ENCODE assay signal across 10 cellular contexts in genomic region chr3:141529256-141530132, GRCh38. TPM values are rescaled to one million over a fixed set of nuclear protein-coding genes. Genes with fewer than 3 reads are reported as not detected.
A peak's percentile ranks its signal among the peaks of the same experiment; 100 is the strongest.
DNase-seq lines count a peak whose midpoint lies in the region; ATAC-seq and TF ChIP-seq lines count a peak whose summit lies in the region.
"Had no signal": no experiment of that assay in that cellular context is flagged by ENCODE, and none has a peak within 500 bp of the region (broad histone marks: within the 10 kb centered on the region; RNA-seq: fewer than 3 reads in every experiment).

No MANE protein-coding gene starts in this region.

- H3K4me3 Mint-ChIP-seq in activated naive CD4-positive, alpha-beta T cell treated with anti-CD3 and anti-CD28 coated beads, Interleukin-2, amount 10 ng/mL, durations not matched to agents 7 days and 5 days = no peak overlapping the region
- H3K4me3 Mint-ChIP-seq in activated naive CD8-positive, alpha-beta T cell treated with anti-CD3 and anti-CD28 coated beads, Interleukin-2, amount 10 ng/mL, durations not matched to agents 7 days and 5 days = peak overlapping the region; percentile 26
- H3K4me3 Mint-ChIP-seq in memory B cell = no peak overlapping the region

- peak overlapping the region; percentile 85 for H3K27ac Mint-ChIP-seq in activated naive CD4-positive, alpha-beta T cell treated with anti-CD3 and anti-CD28 coated beads, Interleukin-2, amount 10 ng/mL, durations not matched to agents 7 days and 5 days
- peak overlapping the region; percentile 39 for H3K27ac Mint-ChIP-seq in activated naive CD8-positive, alpha-beta T cell treated with anti-CD3 and anti-CD28 coated beads, Interleukin-2, amount 10 ng/mL, durations not matched to agents 7 days and 5 days
- H3K27ac Mint-ChIP-seq in memory B cell = peak overlapping the region; percentile 55

- H3K27me3 ChIP-seq in upper lobe of left lung = no peaks in the 10 kb centered on the region

- H3K36me3 ChIP-seq in upper lobe of left lung = peaks cover 0 to 2% (median 0%) of the 10 kb centered on the region in 4 donors
- H3K36me3 ChIP-seq: prostate gland had no signal

- H3K27me3 Mint-ChIP-seq in activated naive CD4-positive, alpha-beta T cell treated with anti-CD3 and anti-CD28 coated beads, Interleukin-2, amount 10 ng/mL, durations not matched to agents 7 days and 5 days = no peaks in the 10 kb centered on the region
- no peaks in the 10 kb centered on the region for H3K27me3 Mint-ChIP-seq in activated naive CD8-positive, alpha-beta T cell treated with anti-CD3 and anti-CD28 coated beads, Interleukin-2, amount 10 ng/mL, durations not matched to agents 7 days and 5 days
- H3K27me3 Mint-ChIP-seq in memory B cell = no peaks in the 10 kb centered on the region

- 64 to 93% methylated on average over 1 of the region's 1 CpG for WGBS in upper lobe of left lung, 2 donors

- H3K4me3 ChIP-seq in upper lobe of left lung = no peak overlapping the region
- H3K4me3 ChIP-seq: prostate gland had no signal

- no peak for TF ChIP-seq EP300 in upper lobe of left lung (IDR thresholded peaks at IDR 0.05)

- no peaks in the 10 kb centered on the region for H3K9me3 ChIP-seq in upper lobe of left lung
- H3K9me3 ChIP-seq: prostate gland had no signal

- ATAC-seq in activated naive CD8-positive, alpha-beta T cell treated with anti-CD3 and anti-CD28 coated beads, Interleukin-2, amount 10 ng/mL, durations not matched to agents 7 days and 5 days (ENCODE audit: low read depth) = no peak
- no peak for ATAC-seq in memory B cell (ENCODE audit: low read depth)
- ATAC-seq in upper lobe of left lung (ENCODE audit: low FRiP score in 2 of 2) = no peak
- ATAC-seq in GM21528 (IDR thresholded peaks at IDR 0.05; ENCODE audit: low FRiP score, unreplicated experiment) = no peak

- H3K27ac ChIP-seq in upper lobe of left lung = peak overlapping the region in 3 of 4 donors; percentile 32 to 60 (median 57)
- H3K27ac ChIP-seq: prostate gland had no signal

- POLR2A ChIA-PET in activated naive CD8-positive, alpha-beta T cell treated with anti-CD3 and anti-CD28 coated beads, Interleukin-2, amount 10 ng/mL, durations not matched to agents 7 days and 5 days (lab: Charles Lee) = no interaction called here

- TF ChIP-seq CTCF in upper lobe of left lung (IDR thresholded peaks at IDR 0.05) = no peak

- peaks cover 56% of the 10 kb centered on the region for H3K4me1 Mint-ChIP-seq in activated naive CD4-positive, alpha-beta T cell treated with anti-CD3 and anti-CD28 coated beads, Interleukin-2, amount 10 ng/mL, durations not matched to agents 7 days and 5 days
- H3K4me1 Mint-ChIP-seq in activated naive CD8-positive, alpha-beta T cell treated with anti-CD3 and anti-CD28 coated beads, Interleukin-2, amount 10 ng/mL, durations not matched to agents 7 days and 5 days = peaks cover 28% of the 10 kb centered on the region
- peaks cover 29% of the 10 kb centered on the region for H3K4me1 Mint-ChIP-seq in memory B cell

- no peaks in the 10 kb centered on the region for H3K9me3 Mint-ChIP-seq in activated naive CD4-positive, alpha-beta T cell treated with anti-CD3 and anti-CD28 coated beads, Interleukin-2, amount 10 ng/mL, durations not matched to agents 7 days and 5 days
- H3K9me3 Mint-ChIP-seq in activated naive CD8-positive, alpha-beta T cell treated with anti-CD3 and anti-CD28 coated beads, Interleukin-2, amount 10 ng/mL, durations not matched to agents 7 days and 5 days = no peaks in the 10 kb centered on the region
- no peaks in the 10 kb centered on the region for H3K9me3 Mint-ChIP-seq in memory B cell

- no peak for TF ChIP-seq POLR2A in upper lobe of left lung (IDR thresholded peaks at IDR 0.05)

- H3K36me3 Mint-ChIP-seq in activated naive CD4-positive, alpha-beta T cell treated with anti-CD3 and anti-CD28 coated beads, Interleukin-2, amount 10 ng/mL, durations not matched to agents 7 days and 5 days = peaks cover 53% of the 10 kb centered on the region
- H3K36me3 Mint-ChIP-seq in activated naive CD8-positive, alpha-beta T cell treated with anti-CD3 and anti-CD28 coated beads, Interleukin-2, amount 10 ng/mL, durations not matched to agents 7 days and 5 days = peaks cover 42% of the 10 kb centered on the region
- peaks cover 12% of the 10 kb centered on the region for H3K36me3 Mint-ChIP-seq in memory B cell

- H3K4me1 ChIP-seq in upper lobe of left lung = peaks cover 17 to 42% (median 28%) of the 10 kb centered on the region in 4 donors
- H3K4me1 ChIP-seq: prostate gland had no signal

- DNase-seq in activated naive CD4-positive, alpha-beta T cell treated with anti-CD3 and anti-CD28 coated beads, Interleukin-2, amount 10 ng/mL, durations not matched to agents 7 days and 5 days = no peak
- no peak for DNase-seq in activated naive CD4-positive, alpha-beta T cell treated with Interleukin-2 at 50 U/mL for 16 hours
- DNase-seq in activated naive CD8-positive, alpha-beta T cell treated with anti-CD3 and anti-CD28 coated beads, Interleukin-2, amount 10 ng/mL, durations not matched to agents 7 days and 5 days = no peak
- DNase-seq in memory B cell (ENCODE audit: low spot score in 2 of 2) (no peak), upper lobe of left lung (no peak), SW480 (ENCODE audit: low spot score) (no peak)
- DNase-seq in stimulated activated CD4-positive, alpha-beta T cell treated with anti-CD3 and anti-CD28 coated beads, Interleukin-4, amount 100 ng/mL, for 1 hour = no peak
- DNase-seq: SIG-M5 had no signal

- CTCF ChIA-PET in activated naive CD4-positive, alpha-beta T cell treated with anti-CD3 and anti-CD28 coated beads, Interleukin-2, amount 10 ng/mL, durations not matched to agents 7 days and 5 days (lab: Charles Lee) = no interaction called here

RNA-seq across cellular contexts. Expression of gene RASA2, which starts 42.7 kb away (rescaled TPM):
- 10 to 100 TPM; 62.6 to 70.8 TPM for total RNA-seq in activated naive CD8-positive, alpha-beta T cell treated with anti-CD3 and anti-CD28 coated beads, Interleukin-2, amount 10 ng/mL, durations not matched to agents 7 days and 5 days
- total RNA-seq in upper lobe of left lung = 10 to 100 TPM; 11.7 to 41.5 (median 21.3) TPM
